1 cellular context compared by ENCODE assay signal in genomic region chr3:144162042-144162441, GRCh38.
A peak's percentile ranks its signal among the peaks of the same experiment; 100 is the strongest.
TF ChIP-seq lines count a peak whose summit lies in the region.

No MANE protein-coding gene starts in this region.

TF ChIP-seq in HepG2, 621 proteins besides CTCF, POLR2A, EP300 and RAD21 (continued from another document and continues in another):
- TF ChIP-seq AKNA (CRISPR knock-in tag; IDR thresholded peaks at IDR 0.05; ENCODE audit: borderline replicate concordance), result no peak
- no peak for TF ChIP-seq SRSF4 (IDR thresholded peaks at IDR 0.05; ENCODE audit: low read depth, low read length, poor library complexity, severe bottlenecking)
- TF ChIP-seq SP5 (CRISPR knock-in tag; IDR thresholded peaks at IDR 0.05; ENCODE audit: borderline replicate concordance, low read depth), result no peak
- no peak for TF ChIP-seq ATF5 (CRISPR knock-in tag; IDR thresholded peaks at IDR 0.05; ENCODE audit: low read depth)
- TF ChIP-seq ZNF577 (CRISPR knock-in tag; IDR thresholded peaks at IDR 0.05; ENCODE audit: borderline replicate concordance, low read depth), result no peak
- no peak for TF ChIP-seq ZNF674 (CRISPR knock-in tag; IDR thresholded peaks at IDR 0.05; ENCODE audit: low read depth)
- no peak for TF ChIP-seq SALL2 (CRISPR knock-in tag; IDR thresholded peaks at IDR 0.05)
- TF ChIP-seq GATA4 (IDR thresholded peaks at IDR 0.05; ENCODE audit: borderline replicate concordance, low read depth), result no peak; the same call in 1 of the 2 replicates
- TF ChIP-seq ZNF383 (CRISPR knock-in tag; IDR thresholded peaks at IDR 0.05; ENCODE audit: borderline replicate concordance), result no peak
- no peak for TF ChIP-seq HES4 (CRISPR knock-in tag; IDR thresholded peaks at IDR 0.05; ENCODE audit: borderline replicate concordance)
- no peak for TF ChIP-seq TERF1 (CRISPR knock-in tag; IDR thresholded peaks at IDR 0.05)
- no peak for TF ChIP-seq ZFY (CRISPR knock-in tag; IDR thresholded peaks at IDR 0.05)
- TF ChIP-seq NFAT5 (CRISPR knock-in tag; IDR thresholded peaks at IDR 0.05), result no peak
- TF ChIP-seq ZSCAN31 (CRISPR knock-in tag; IDR thresholded peaks at IDR 0.05; ENCODE audit: low read depth), result no peak
- no peak for TF ChIP-seq ZNF562 (CRISPR knock-in tag; IDR thresholded peaks at IDR 0.05; ENCODE audit: borderline replicate concordance)
- no peak for TF ChIP-seq ZNF30 (CRISPR knock-in tag; IDR thresholded peaks at IDR 0.05)
- no peak for TF ChIP-seq ZFP37 (CRISPR knock-in tag; IDR thresholded peaks at IDR 0.05; ENCODE audit: borderline replicate concordance)
- TF ChIP-seq ZNF800 (CRISPR knock-in tag; IDR thresholded peaks at IDR 0.05), result no peak
- no peak for TF ChIP-seq ZNF740 (CRISPR knock-in tag; IDR thresholded peaks at IDR 0.05)
- no peak for TF ChIP-seq HCFC1 (IDR thresholded peaks at IDR 0.05; ENCODE audit: low read depth, low read length)
- TF ChIP-seq TCF7 (IDR thresholded peaks at IDR 0.05; ENCODE audit: low read depth), result peak; percentile 59
- peak; percentile 41; the same call in 1 of the 2 replicates for TF ChIP-seq ZNF644 (CRISPR knock-in tag; IDR thresholded peaks at IDR 0.05; ENCODE audit: low read depth)
- TF ChIP-seq EEA1 (CRISPR knock-in tag; IDR thresholded peaks at IDR 0.05; ENCODE audit: borderline replicate concordance), result no peak
- TF ChIP-seq REL (CRISPR knock-in tag; conservative IDR thresholded peaks at IDR 0.05), result no peak
- no peak for TF ChIP-seq MXD4 (CRISPR knock-in tag; IDR thresholded peaks at IDR 0.05)
- no peak for TF ChIP-seq HNF1B (CRISPR knock-in tag; IDR thresholded peaks at IDR 0.05)
- TF ChIP-seq ZNF614 (CRISPR knock-in tag; IDR thresholded peaks at IDR 0.05; ENCODE audit: borderline replicate concordance), result 0 out of 2 replicates have a peak, but pooled peaks have one; percentile 56
- TF ChIP-seq GLI4 (CRISPR knock-in tag; IDR thresholded peaks at IDR 0.05; ENCODE audit: borderline replicate concordance), result no peak
- no peak for TF ChIP-seq ELF4 (CRISPR knock-in tag; IDR thresholded peaks at IDR 0.05; ENCODE audit: borderline replicate concordance)
- TF ChIP-seq GTF2F1 (IDR thresholded peaks at IDR 0.05; ENCODE audit: low read length), result no peak
- TF ChIP-seq ZNF253 (CRISPR knock-in tag; IDR thresholded peaks at IDR 0.05; ENCODE audit: borderline replicate concordance), result no peak
- no peak for TF ChIP-seq ZNF256 (CRISPR knock-in tag; conservative IDR thresholded peaks at IDR 0.05)
- no peak for TF ChIP-seq HIVEP1 (CRISPR knock-in tag; IDR thresholded peaks at IDR 0.05)
- TF ChIP-seq PRPF4 (IDR thresholded peaks at IDR 0.05; ENCODE audit: low read depth, low read length, poor library complexity, severe bottlenecking), result no peak
- TF ChIP-seq ELF1 (CRISPR knock-in tag; IDR thresholded peaks at IDR 0.05), result no peak
- TF ChIP-seq ZNF598 (CRISPR knock-in tag; IDR thresholded peaks at IDR 0.05; ENCODE audit: borderline replicate concordance), result no peak
- TF ChIP-seq STAT6 (CRISPR knock-in tag; IDR thresholded peaks at IDR 0.05; ENCODE audit: borderline replicate concordance), result no peak
- no peak for TF ChIP-seq SETDB1 (CRISPR knock-in tag; IDR thresholded peaks at IDR 0.05; ENCODE audit: borderline replicate concordance)
- TF ChIP-seq ZNF816 (CRISPR knock-in tag; IDR thresholded peaks at IDR 0.05; ENCODE audit: borderline replicate concordance), result no peak
